ENCODE assay signal across 18 cellular contexts in genomic region chr5:172841258-172841657, GRCh38. TPM values are rescaled to one million over a fixed set of nuclear protein-coding genes. Genes with fewer than 3 reads are reported as not detected.
DNase-seq lines count a peak whose midpoint lies in the region; ATAC-seq, FAIRE-seq and TF ChIP-seq lines count a peak whose summit lies in the region.
"Had no signal": no experiment of that assay in that cellular context is flagged by ENCODE, and none has a peak within 500 bp of the region (broad histone marks: within the 10 kb centered on the region; RNA-seq: fewer than 3 reads in every experiment).

No MANE protein-coding gene starts in this region.

- no peaks in the 10 kb centered on the region for H3K27me3 ChIP-seq in ACC112 (ENCODE audit: insufficient read depth, low read length)
- H3K27me3 ChIP-seq: dorsolateral prefrontal cortex had no signal

- POLR2A ChIA-PET in naive thymus-derived CD8-positive, alpha-beta T cell (lab: Charles Lee), result interaction anchor here (0.9 to 1.3 kb wide), 2 partner anchors 19 to 70 kb away, joined by 3 to 5 read pairs; partner anchors contain the start of gene DUSP1

- ATAC-seq in naive thymus-derived CD8-positive, alpha-beta T cell, result no peak
- ATAC-seq in GM21723 (IDR thresholded peaks at IDR 0.05; ENCODE audit: unreplicated experiment) (no peak), GM18498 (IDR thresholded peaks at IDR 0.05; ENCODE audit: unreplicated experiment) (no peak), HG03095 (IDR thresholded peaks at IDR 0.05; ENCODE audit: unreplicated experiment) (no peak)

- peaks cover 24% of the 10 kb centered on the region; the same call in 1 of the 2 replicates for H3K36me3 ChIP-seq in ACC112 (ENCODE audit: insufficient read depth, low read length)

- peak overlapping the region; percentile 10; the same call in 1 of the 2 replicates for H3K27ac ChIP-seq in ACC112 (ENCODE audit: low read depth, low read length)
- H3K27ac ChIP-seq: KMS-11 had no signal

- H3K36me3 Mint-ChIP-seq in activated naive CD8-positive, alpha-beta T cell treated with anti-CD3 and anti-CD28 coated beads for 36 hours, result peaks cover 19% of the 10 kb centered on the region
- peaks cover 0 to 28% (median 4%) of the 10 kb centered on the region in 3 donors for H3K36me3 Mint-ChIP-seq in naive thymus-derived CD8-positive, alpha-beta T cell

- no peak for TF ChIP-seq CTCF in D721Med (IDR thresholded peaks at IDR 0.05; ENCODE audit: insufficient read depth, missing control alignments)

- H3K4me1 ChIP-seq in ACC112 (ENCODE audit: control insufficient read depth, insufficient read depth, low read length, unreplicated experiment), result peaks cover 18% of the 10 kb centered on the region

- no peaks in the 10 kb centered on the region for H3K9me3 Mint-ChIP-seq in activated naive CD8-positive, alpha-beta T cell treated with anti-CD3 and anti-CD28 coated beads for 36 hours
- no peaks in the 10 kb centered on the region for H3K9me3 Mint-ChIP-seq in naive thymus-derived CD8-positive, alpha-beta T cell
- H3K9me3 Mint-ChIP-seq: activated T-cell treated with anti-CD3 and anti-CD28 coated beads, Interleukin-2, amount 50 U/mL, for 24 hours; mesothelial cell of epicardium had no signal

- no peak overlapping the region for H3K4me3 ChIP-seq in ACC112 (ENCODE audit: low read depth, low read length)

- peak overlapping the region; percentile 20 for H3K27ac Mint-ChIP-seq in activated naive CD8-positive, alpha-beta T cell treated with anti-CD3 and anti-CD28 coated beads for 36 hours
- peak overlapping the region in 9 of 10 donors; percentile 3 to 86 (median 49) for H3K27ac Mint-ChIP-seq in naive thymus-derived CD8-positive, alpha-beta T cell
- H3K27ac Mint-ChIP-seq: activated T-cell treated with anti-CD3 and anti-CD28 coated beads, Interleukin-2, amount 50 U/mL, for 24 hours; mesothelial cell of epicardium had no signal

- H3K4me3 Mint-ChIP-seq in activated naive CD8-positive, alpha-beta T cell treated with anti-CD3 and anti-CD28 coated beads for 36 hours, result no peak overlapping the region
- no peak overlapping the region for H3K4me3 Mint-ChIP-seq in naive thymus-derived CD8-positive, alpha-beta T cell
- H3K4me3 Mint-ChIP-seq: activated T-cell treated with anti-CD3 and anti-CD28 coated beads, Interleukin-2, amount 50 U/mL, for 24 hours; mesothelial cell of epicardium had no signal

- no peak for FAIRE-seq in D721Med (lab: Jason Lieb, UNC)
- FAIRE-seq: H54, RCC 7860 had no signal

- peaks cover 99% of the 10 kb centered on the region for H3K79me2 ChIP-seq in ACC112 (ENCODE audit: control insufficient read depth, insufficient read depth, low read length, unreplicated experiment)

- H3K4me1 Mint-ChIP-seq in activated naive CD8-positive, alpha-beta T cell treated with anti-CD3 and anti-CD28 coated beads for 36 hours, result peaks cover 31% of the 10 kb centered on the region
- peaks cover 25 to 78% (median 70%) of the 10 kb centered on the region in 4 donors for H3K4me1 Mint-ChIP-seq in naive thymus-derived CD8-positive, alpha-beta T cell

- H3K27me3 Mint-ChIP-seq in activated naive CD8-positive, alpha-beta T cell treated with anti-CD3 and anti-CD28 coated beads for 36 hours, result no peaks in the 10 kb centered on the region
- no peaks in the 10 kb centered on the region for H3K27me3 Mint-ChIP-seq in naive thymus-derived CD8-positive, alpha-beta T cell
- H3K27me3 Mint-ChIP-seq: activated T-cell treated with anti-CD3 and anti-CD28 coated beads, Interleukin-2, amount 50 U/mL, for 24 hours had no signal

- DNase-seq in D721Med (ENCODE audit: insufficient read length, low spot score), result peak; percentile 50
- DNase-seq in activated naive CD8-positive, alpha-beta T cell treated with anti-CD3 and anti-CD28 coated beads for 36 hours, result no peak
- DNase-seq in naive thymus-derived CD8-positive, alpha-beta T cell, result no peak
- no peak for DNase-seq in stimulated activated CD4-positive, alpha-beta T cell treated with anti-CD3 and anti-CD28 coated beads, Interleukin-2, amount 100 ng/mL, for 48 hours
- DNase-seq: activated CD4-positive, alpha-beta T cell treated with anti-CD3 and anti-CD28 coated beads for 4 hours; activated T-cell treated with anti-CD3 and anti-CD28 coated beads, Interleukin-2, amount 50 U/mL, for 24 hours; posterior cingulate gyrus; stimulated activated CD4-positive, alpha-beta T cell treated with anti-CD3 and anti-CD28 coated beads, Interleukin-1b, Interleukin-23, amount 100 ng/mL, for 48 hours; T-helper 1 cell had no signal

- no peak overlapping the region for H2AFZ ChIP-seq in ACC112 (ENCODE audit: low read length, unreplicated experiment)

RNA-seq across cellular contexts. Expression of gene ERGIC1, which starts 7.2 kb away (rescaled TPM):
- 10 to 100 TPM; 45.9 to 46.9 TPM for total RNA-seq in activated naive CD8-positive, alpha-beta T cell treated with anti-CD3 and anti-CD28 coated beads for 36 hours
- total RNA-seq in naive thymus-derived CD8-positive, alpha-beta T cell, result 10 to 100 TPM; 68.0 to 74.4 TPM
- polyA plus RNA-seq in naive thymus-derived CD8-positive, alpha-beta T cell, result 10 to 100 TPM; 18.4 to 23.8 (median 21.5) TPM
